11 cellular contexts compared by ENCODE assay signal in the genomic region with DNA sequence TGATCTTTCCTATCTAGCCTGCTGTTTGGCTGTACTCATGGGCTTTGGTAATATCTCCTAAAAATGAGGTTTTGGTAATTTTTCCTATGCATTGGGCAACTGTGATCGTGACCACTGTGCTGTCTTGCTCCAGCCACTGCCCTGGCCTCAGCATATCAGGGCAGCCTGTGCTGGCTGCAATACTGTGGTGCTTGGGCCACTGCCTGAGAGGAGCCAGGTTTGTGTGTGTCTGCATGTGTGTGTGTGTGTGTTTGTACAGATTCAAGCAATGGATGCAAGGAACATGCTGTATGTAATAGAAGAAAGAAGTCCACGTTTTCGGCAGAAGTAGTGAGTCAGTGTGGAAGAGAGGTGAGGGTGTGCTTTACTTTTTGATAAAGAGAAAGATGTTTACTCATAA. TPM values are rescaled to one million over a fixed set of nuclear protein-coding genes. Genes with fewer than 3 reads are reported as not detected.
DNase-seq lines count a peak whose midpoint lies in the region; ATAC-seq, FAIRE-seq and TF ChIP-seq lines count a peak whose summit lies in the region.
"Had no signal": no experiment of that assay in that cellular context is flagged by ENCODE, and none has a peak within 500 bp of the region (broad histone marks: within the 10 kb centered on the region; RNA-seq: fewer than 3 reads in every experiment).

No MANE protein-coding gene starts in this region.

- no peak for ATAC-seq in RWPE2 (ENCODE audit: low read depth)
- no peak for ATAC-seq in HepG2
- ATAC-seq in HG03378 (IDR thresholded peaks at IDR 0.05; ENCODE audit: unreplicated experiment), result no peak
- ATAC-seq: activated CD4-positive, CD25-positive, alpha-beta regulatory T cell treated with anti-CD3 and anti-CD28 coated beads, Interleukin-2, amount 50 U/mL, for 24 hours; activated T-cell treated with anti-CD3 and anti-CD28 coated beads, Interleukin-2, amount 50 U/mL, for 72 hours had no signal

- TF ChIP-seq POLR2A in HepG2 (IDR thresholded peaks at IDR 0.05; ENCODE audit: insufficient read depth in 1 of 2, low read depth in 2 of 2, low read length in 2 of 2), result no peak

- H2AFZ ChIP-seq in HepG2 (ENCODE audit: low read length), result no peak overlapping the region
- no peak overlapping the region for H2AFZ ChIP-seq in smooth muscle cell (ENCODE audit: low read depth)

- in situ Hi-C loops in HepG2 (cut with HindIII; ENCODE audit: extremely low pct_ligation_motif_present, low pct_unique_long_range_greater_than_20kb), result no loop called here

- no peak for TF ChIP-seq RAD21 in HepG2 (CRISPR knock-in tag; IDR thresholded peaks at IDR 0.05)

- H3K36me3 ChIP-seq in RWPE2 (ENCODE audit: low read depth) (peaks cover 36% of the 10 kb centered on the region), HepG2 (replicated peaks in 1 of 2; ENCODE audit: control insufficient read depth in 1 of 2, insufficient read depth in 2 of 2, low read length in 2 of 2) (peaks cover 0 to 9% of the 10 kb centered on the region in 2 experiments; a peak in 2 of 5 replicates), smooth muscle cell (ENCODE audit: low read depth) (peaks cover 7% of the 10 kb centered on the region)

- H3K79me2 ChIP-seq in HepG2 (ENCODE audit: insufficient read depth, low read length) (no peaks in the 10 kb centered on the region), smooth muscle cell (ENCODE audit: low read depth) (no peaks in the 10 kb centered on the region)

- no peak for TF ChIP-seq CTCF in RWPE2 (IDR thresholded peaks at IDR 0.05; ENCODE audit: poor library complexity, severe bottlenecking)
- no peak for TF ChIP-seq CTCF in endothelial cell (IDR thresholded peaks at IDR 0.05; ENCODE audit: unreplicated experiment)
- TF ChIP-seq CTCF in HepG2 (CRISPR knock-in tag; IDR thresholded peaks at IDR 0.05), result no peak
- TF ChIP-seq CTCF in smooth muscle cell (IDR thresholded peaks at IDR 0.05; ENCODE audit: borderline replicate concordance, insufficient read depth, poor library complexity, severe bottlenecking), result no peak

- WGBS in HepG2 (ENCODE audit: low lambda C conversion rate), result 42% methylated on average over 3 of the region's 3 CpGs
- WGBS in smooth muscle cell (ENCODE audit: low lambda C conversion rate), result 85% methylated on average over 3 of the region's 3 CpGs

- H3K27me3 ChIP-seq in RWPE2 (ENCODE audit: insufficient read depth, poor library complexity, severe bottlenecking) (no peaks in the 10 kb centered on the region), HepG2 (ENCODE audit: control insufficient read depth in 1 of 2, insufficient read depth in 2 of 2, low read length in 2 of 2) (no peaks in the 10 kb centered on the region), smooth muscle cell (ENCODE audit: low read depth) (no peaks in the 10 kb centered on the region)

- peak overlapping the region; percentile 62 for H3K27ac ChIP-seq in RWPE2 (ENCODE audit: poor library complexity, severe bottlenecking)
- H3K27ac ChIP-seq in HepG2 (ENCODE audit: extremely low read length, insufficient read depth, low read length), result peak overlapping the region; percentile 97
- peak overlapping the region; percentile 71 for H3K27ac ChIP-seq in smooth muscle cell (ENCODE audit: low read depth)

- DNase-seq in RWPE2 (ENCODE audit: low spot score), result no peak
- DNase-seq in endothelial cell (ENCODE audit: low spot score), result no peak
- no peak for DNase-seq in HepG2 (ENCODE audit: low spot score)
- no peak for DNase-seq in smooth muscle cell (lab: John Stamatoyannopoulos, UW; ENCODE audit: unreplicated experiment)
- no peak for DNase-seq in anterior cingulate cortex (lab: John Stamatoyannopoulos, UW)
- DNase-seq in DMS 273 treated with DMSO at 0.1 percent for 48 hours (lab: John Stamatoyannopoulos, UW), result no peak
- DNase-seq: activated T-cell treated with anti-CD3 and anti-CD28 coated beads, Interleukin-2, amount 50 U/mL, for 72 hours; NCI-H187 had no signal

- H3K9ac ChIP-seq in HepG2 (ENCODE audit: insufficient read depth, low read depth, low read length) (peak overlapping the region; percentile 51), smooth muscle cell (ENCODE audit: low read depth) (no peak overlapping the region)

- POLR2A ChIA-PET in HepG2 (lab: Yijun Ruan, JAX), result interaction anchor here (4.0 to 7.5 kb wide), 2 partner anchors 69 to 70 kb away, joined by 22 to 127 read pairs; a partner anchor contains a TSS

- H3K4me1 Mint-ChIP-seq in endothelial cell (ENCODE audit: unreplicated experiment), result peaks cover 29% of the 10 kb centered on the region
- H3K4me1 Mint-ChIP-seq: central memory CD8-positive, alpha-beta T cell had no signal

- BruUV-seq in HepG2 (replicated peaks; lab: Mats Ljungman, UMichigan), result no TSS peak

- CTCF ChIA-PET in HepG2 (lab: Yijun Ruan, JAX; ENCODE audit: low intra/inter-chr PET ratio, low total read pairs), result no interaction called here

- intact Hi-C loops in HepG2 (cut with micrococcal nuclease; ENCODE audit: unreplicated experiment), result loop anchor here (2.0 kb wide), 2 partner anchors 21 to 129 kb away; no protein-coding TSS in a partner anchor

- H4K20me1 ChIP-seq in HepG2 (ENCODE audit: insufficient read depth, low read length) (no peaks in the 10 kb centered on the region), smooth muscle cell (ENCODE audit: low read depth) (no peaks in the 10 kb centered on the region)

- H3F3A ChIP-seq in smooth muscle cell (ENCODE audit: low read depth), result no peaks in the 10 kb centered on the region

- no peaks in the 10 kb centered on the region for H3K27me3 Mint-ChIP-seq in endothelial cell (ENCODE audit: unreplicated experiment)
- H3K27me3 Mint-ChIP-seq: central memory CD8-positive, alpha-beta T cell had no signal

- H3K27ac Mint-ChIP-seq in endothelial cell (ENCODE audit: unreplicated experiment), result peak overlapping the region; percentile 54
- H3K27ac Mint-ChIP-seq: activated T-cell treated with anti-CD3 and anti-CD28 coated beads, Interleukin-2, amount 50 U/mL, for 72 hours had no signal

- H3K4me3 ChIP-seq in RWPE2 (ENCODE audit: severe bottlenecking), result no peak overlapping the region
- no peak overlapping the region for H3K4me3 ChIP-seq in HepG2 (replicated peaks in 1 of 3; ENCODE audit: insufficient read depth in 1 of 3, low read depth in 2 of 3, low read length in 3 of 3)
- H3K4me3 ChIP-seq in smooth muscle cell, result no peak overlapping the region

- peaks cover 48% of the 10 kb centered on the region for H3K36me3 Mint-ChIP-seq in endothelial cell (ENCODE audit: low read depth, unreplicated experiment)

- no peaks in the 10 kb centered on the region for H3K9me3 Mint-ChIP-seq in endothelial cell (ENCODE audit: unreplicated experiment)
- H3K9me3 Mint-ChIP-seq: activated T-cell treated with anti-CD3 and anti-CD28 coated beads, Interleukin-2, amount 50 U/mL, for 72 hours; central memory CD8-positive, alpha-beta T cell had no signal

- no peaks in the 10 kb centered on the region for H3K9me3 ChIP-seq in RWPE2 (ENCODE audit: severe bottlenecking)
- H3K9me3 ChIP-seq in HepG2 (ENCODE audit: low read length), result no peaks in the 10 kb centered on the region
- H3K9me3 ChIP-seq in smooth muscle cell (replicated peaks; ENCODE audit: low read depth), result no peaks in the 10 kb centered on the region

- peak overlapping the region; percentile 64 for H3K4me3 Mint-ChIP-seq in endothelial cell (ENCODE audit: unreplicated experiment)
- H3K4me3 Mint-ChIP-seq: activated T-cell treated with anti-CD3 and anti-CD28 coated beads, Interleukin-2, amount 50 U/mL, for 72 hours; central memory CD8-positive, alpha-beta T cell had no signal

- no peak for TF ChIP-seq EP300 in HepG2 (IDR thresholded peaks at IDR 0.05; ENCODE audit: low read depth in 2 of 2, low read length in 2 of 2)
- no peak for TF ChIP-seq EP300 in HepG2 (CRISPR knock-in tag; IDR thresholded peaks at IDR 0.05; ENCODE audit: borderline replicate concordance)

- H3K4me1 ChIP-seq in RWPE2 (ENCODE audit: insufficient read depth, poor library complexity, severe bottlenecking) (peaks cover 25% of the 10 kb centered on the region), HepG2 (ENCODE audit: insufficient read depth, low read length) (peaks cover 96% of the 10 kb centered on the region), smooth muscle cell (ENCODE audit: low read depth) (no peaks in the 10 kb centered on the region)

- peak overlapping the region; percentile 45; the same call in 1 of the 2 replicates for H3K4me2 ChIP-seq in HepG2 (ENCODE audit: low read depth, low read length)
- no peak overlapping the region for H3K4me2 ChIP-seq in smooth muscle cell

- no peak for FAIRE-seq in HepG2 (lab: Jason Lieb, UNC)

RNA-seq across cellular contexts. Expression of a gene that starts 13.0 kb away (rescaled TPM):
- total RNA-seq in endothelial cell (ENCODE audit: unreplicated experiment), result 35.0 TPM
- 21.5 and 27.3 TPM in 2 replicates for total RNA-seq in HepG2 (2016; rRNA removed; fragmentation: Illumina TruSeq; extraction: Trizol)
- 16.0 and 22.3 TPM in 2 replicates for total RNA-seq in HepG2 (2016; cell fraction: cytosol; rRNA removed; fragmentation: Illumina TruSeq; extraction: Trizol; ENCODE audit: low read depth)
- total RNA-seq in HepG2 (2016; cell fraction: insoluble cytoplasmic fraction; rRNA removed; fragmentation: Illumina TruSeq; extraction: Trizol), result 21.0 and 26.7 TPM in 2 replicates
- total RNA-seq in HepG2 (2016; cell fraction: membrane; rRNA removed; fragmentation: Illumina TruSeq; extraction: Trizol), result 22.9 and 30.8 TPM in 2 replicates
- total RNA-seq in HepG2 (2016; cell fraction: nucleus; rRNA removed; fragmentation: Illumina TruSeq; extraction: Trizol), result 20.8 and 22.6 TPM in 2 replicates
- polyA plus RNA-seq in HepG2 (2011; rRNA removed), result 32.3 and 34.7 TPM in 2 replicates
- 26.1 and 37.7 TPM in 2 replicates for polyA plus RNA-seq in HepG2 (2011; cell fraction: cytosol; rRNA removed)
- 5.1 and 9.0 TPM in 2 replicates for polyA plus RNA-seq in HepG2 (2011; cell fraction: nucleus; rRNA removed)
- polyA plus RNA-seq in HepG2 (2012), result 25.0 and 31.3 TPM in 2 replicates
- 30.9 and 48.9 TPM in 2 replicates for polyA plus RNA-seq in HepG2 (2016; cell fraction: cytosol; fragmentation: Illumina TruSeq; extraction: Trizol; ENCODE audit: low read depth)
- 45.2 and 45.6 TPM in 2 replicates for polyA plus RNA-seq in HepG2 (2016; cell fraction: insoluble cytoplasmic fraction; fragmentation: Illumina TruSeq; extraction: Trizol; ENCODE audit: low read depth)
- polyA plus RNA-seq in HepG2 (2016; cell fraction: membrane; fragmentation: Illumina TruSeq; extraction: Trizol; ENCODE audit: low read depth), result 42.1 and 53.5 TPM in 2 replicates
- 59.5 and 64.5 TPM in 2 replicates for polyA plus RNA-seq in HepG2 (2016; cell fraction: nucleus; fragmentation: Illumina TruSeq; extraction: Trizol; ENCODE audit: insufficient read depth, low read depth)
- polyA minus RNA-seq in HepG2 (2011; rRNA and poly(A)+ RNA removed; ENCODE audit: low replicate concordance), result 20.1 and 27.6 TPM in 2 replicates
- 7.5 and 9.6 TPM in 2 replicates for polyA minus RNA-seq in HepG2 (2011; cell fraction: cytosol; rRNA and poly(A)+ RNA removed)
- polyA minus RNA-seq in HepG2 (2011; cell fraction: nucleus; rRNA and poly(A)+ RNA removed), result 7.2 and 9.6 TPM in 2 replicates
- 34.6 and 35.0 TPM in 2 replicates for total RNA-seq in smooth muscle cell
- polyA plus RNA-seq in smooth muscle cell, result 44.9 and 45.2 TPM in 2 replicates

RNA-seq across cellular contexts. Expression of a gene that starts 13.4 kb away (rescaled TPM):
- 62.8 TPM for total RNA-seq in endothelial cell (ENCODE audit: unreplicated experiment)
- total RNA-seq in HepG2 (2016; rRNA removed; fragmentation: Illumina TruSeq; extraction: Trizol), result 18.8 and 22.0 TPM in 2 replicates
- total RNA-seq in HepG2 (2016; cell fraction: cytosol; rRNA removed; fragmentation: Illumina TruSeq; extraction: Trizol; ENCODE audit: low read depth), result 11.0 and 13.0 TPM in 2 replicates
- total RNA-seq in HepG2 (2016; cell fraction: insoluble cytoplasmic fraction; rRNA removed; fragmentation: Illumina TruSeq; extraction: Trizol), result 18.4 and 19.9 TPM in 2 replicates
- total RNA-seq in HepG2 (2016; cell fraction: membrane; rRNA removed; fragmentation: Illumina TruSeq; extraction: Trizol), result 15.7 and 19.1 TPM in 2 replicates
- 48.7 and 50.9 TPM in 2 replicates for total RNA-seq in HepG2 (2016; cell fraction: nucleus; rRNA removed; fragmentation: Illumina TruSeq; extraction: Trizol)
- 9.5 and 11.8 TPM in 2 replicates for polyA plus RNA-seq in HepG2 (2011; rRNA removed)
- 7.3 and 8.3 TPM in 2 replicates for polyA plus RNA-seq in HepG2 (2011; cell fraction: cytosol; rRNA removed)
- polyA plus RNA-seq in HepG2 (2011; cell fraction: nucleus; rRNA removed), result 11.3 and 11.7 TPM in 2 replicates
- polyA plus RNA-seq in HepG2 (2012), result 10.1 and 11.0 TPM in 2 replicates
- polyA plus RNA-seq in HepG2 (2016; cell fraction: cytosol; fragmentation: Illumina TruSeq; extraction: Trizol; ENCODE audit: low read depth), result 5.1 and 5.9 TPM in 2 replicates
- polyA plus RNA-seq in HepG2 (2016; cell fraction: insoluble cytoplasmic fraction; fragmentation: Illumina TruSeq; extraction: Trizol; ENCODE audit: low read depth), result 23.6 and 26.9 TPM in 2 replicates
- polyA plus RNA-seq in HepG2 (2016; cell fraction: membrane; fragmentation: Illumina TruSeq; extraction: Trizol; ENCODE audit: low read depth), result 15.3 and 15.6 TPM in 2 replicates
- 18.3 and 22.1 TPM in 2 replicates for polyA plus RNA-seq in HepG2 (2016; cell fraction: nucleus; fragmentation: Illumina TruSeq; extraction: Trizol; ENCODE audit: insufficient read depth, low read depth)
- polyA minus RNA-seq in HepG2 (2011; rRNA and poly(A)+ RNA removed; ENCODE audit: low replicate concordance), result 29.7 and 74.9 TPM in 2 replicates
- polyA minus RNA-seq in HepG2 (2011; cell fraction: cytosol; rRNA and poly(A)+ RNA removed), result 13.5 and 18.4 TPM in 2 replicates
- 88.6 and 109 TPM in 2 replicates for polyA minus RNA-seq in HepG2 (2011; cell fraction: nucleus; rRNA and poly(A)+ RNA removed)
- 28.4 and 38.0 TPM in 2 replicates for total RNA-seq in smooth muscle cell
- polyA plus RNA-seq in smooth muscle cell, result 12.6 and 16.2 TPM in 2 replicates
